In the genomic region with DNA sequence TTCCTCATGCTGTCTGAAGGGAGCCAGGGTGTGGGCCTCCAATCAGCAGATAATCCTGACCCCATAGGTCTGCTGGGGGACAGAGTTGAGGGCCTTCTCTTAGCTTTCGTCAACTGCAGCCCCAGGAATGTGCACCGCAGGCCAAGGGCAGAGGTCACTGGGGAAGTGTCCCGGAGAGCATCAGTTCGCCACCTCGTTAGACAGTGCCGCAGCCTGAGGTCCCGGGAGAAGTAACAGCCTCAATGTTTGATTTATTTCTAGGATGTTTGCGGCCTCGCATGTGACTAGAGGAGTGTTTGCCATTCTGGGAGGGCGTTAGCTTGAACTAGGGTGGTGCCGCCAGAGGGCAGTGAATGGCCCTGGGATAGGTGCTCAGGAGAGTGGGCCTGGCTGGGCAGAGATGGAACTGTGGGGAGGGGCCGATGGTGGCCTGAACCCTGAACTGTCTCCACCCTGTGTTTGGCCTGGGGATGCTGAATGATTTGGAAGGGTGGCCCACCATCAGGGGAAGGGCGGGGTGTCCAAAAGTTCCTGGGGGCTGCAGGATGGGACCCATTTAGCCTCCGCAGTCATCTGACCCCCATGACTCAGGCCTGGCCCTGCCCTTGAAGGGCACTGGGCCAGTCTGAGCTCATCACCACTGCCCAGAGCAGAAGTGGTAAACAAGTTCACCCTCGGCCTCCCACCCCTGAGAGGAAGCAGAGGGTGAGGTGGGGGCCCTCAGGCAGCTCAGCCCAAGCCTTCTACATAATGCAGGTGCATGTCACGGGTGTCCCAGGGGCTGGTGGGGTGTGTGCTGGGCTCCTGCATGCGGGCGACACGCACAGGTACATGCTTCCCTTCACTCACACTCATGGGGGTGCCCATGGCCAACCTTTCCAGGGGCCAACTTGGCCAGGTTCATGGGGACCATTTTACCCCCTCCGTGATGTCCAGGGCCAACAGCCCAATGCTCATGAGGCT, we compare ENCODE assay signal across 2 cellular contexts.
TF ChIP-seq lines count a peak whose summit lies in the region.

No MANE protein-coding gene starts in this region.

TF ChIP-seq in Ishikawa, 13 proteins besides CTCF, POLR2A, EP300 and RAD21:
- TF ChIP-seq CREB1 (IDR thresholded peaks at IDR 0.05; ENCODE audit: low read depth) (no peak), YY1 (IDR thresholded peaks at IDR 0.05; ENCODE audit: low read depth) (no peak), TAF1 (IDR thresholded peaks at IDR 0.05; ENCODE audit: low read depth) (no peak), TEAD4 (IDR thresholded peaks at IDR 0.05) (no peak), EGR1 (IDR thresholded peaks at IDR 0.05) (no peak), ZBTB7A (IDR thresholded peaks at IDR 0.05; ENCODE audit: low read depth) (no peak), FOXM1 (IDR thresholded peaks at IDR 0.05; ENCODE audit: borderline replicate concordance, low read depth) (no peak), CEBPB (IDR thresholded peaks at IDR 0.05) (no peak), NFIC (IDR thresholded peaks at IDR 0.05) (no peak), TCF12 (IDR thresholded peaks at IDR 0.05; ENCODE audit: low read depth) (no peak)
- TF ChIP-seq, protein P1, sequence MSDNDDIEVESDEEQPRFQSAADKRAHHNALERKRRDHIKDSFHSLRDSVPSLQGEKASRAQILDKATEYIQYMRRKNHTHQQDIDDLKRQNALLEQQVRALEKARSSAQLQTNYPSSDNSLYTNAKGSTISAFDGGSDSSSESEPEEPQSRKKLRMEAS (IDR thresholded peaks at IDR 0.05), result no peak
- TF ChIP-seq, protein P2, sequence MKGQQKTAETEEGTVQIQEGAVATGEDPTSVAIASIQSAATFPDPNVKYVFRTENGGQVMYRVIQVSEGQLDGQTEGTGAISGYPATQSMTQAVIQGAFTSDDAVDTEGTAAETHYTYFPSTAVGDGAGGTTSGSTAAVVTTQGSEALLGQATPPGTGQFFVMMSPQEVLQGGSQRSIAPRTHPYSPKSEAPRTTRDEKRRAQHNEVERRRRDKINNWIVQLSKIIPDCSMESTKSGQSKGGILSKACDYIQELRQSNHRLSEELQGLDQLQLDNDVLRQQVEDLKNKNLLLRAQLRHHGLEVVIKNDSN (IDR thresholded peaks at IDR 0.05), result no peak
- TF ChIP-seq, protein P3, sequence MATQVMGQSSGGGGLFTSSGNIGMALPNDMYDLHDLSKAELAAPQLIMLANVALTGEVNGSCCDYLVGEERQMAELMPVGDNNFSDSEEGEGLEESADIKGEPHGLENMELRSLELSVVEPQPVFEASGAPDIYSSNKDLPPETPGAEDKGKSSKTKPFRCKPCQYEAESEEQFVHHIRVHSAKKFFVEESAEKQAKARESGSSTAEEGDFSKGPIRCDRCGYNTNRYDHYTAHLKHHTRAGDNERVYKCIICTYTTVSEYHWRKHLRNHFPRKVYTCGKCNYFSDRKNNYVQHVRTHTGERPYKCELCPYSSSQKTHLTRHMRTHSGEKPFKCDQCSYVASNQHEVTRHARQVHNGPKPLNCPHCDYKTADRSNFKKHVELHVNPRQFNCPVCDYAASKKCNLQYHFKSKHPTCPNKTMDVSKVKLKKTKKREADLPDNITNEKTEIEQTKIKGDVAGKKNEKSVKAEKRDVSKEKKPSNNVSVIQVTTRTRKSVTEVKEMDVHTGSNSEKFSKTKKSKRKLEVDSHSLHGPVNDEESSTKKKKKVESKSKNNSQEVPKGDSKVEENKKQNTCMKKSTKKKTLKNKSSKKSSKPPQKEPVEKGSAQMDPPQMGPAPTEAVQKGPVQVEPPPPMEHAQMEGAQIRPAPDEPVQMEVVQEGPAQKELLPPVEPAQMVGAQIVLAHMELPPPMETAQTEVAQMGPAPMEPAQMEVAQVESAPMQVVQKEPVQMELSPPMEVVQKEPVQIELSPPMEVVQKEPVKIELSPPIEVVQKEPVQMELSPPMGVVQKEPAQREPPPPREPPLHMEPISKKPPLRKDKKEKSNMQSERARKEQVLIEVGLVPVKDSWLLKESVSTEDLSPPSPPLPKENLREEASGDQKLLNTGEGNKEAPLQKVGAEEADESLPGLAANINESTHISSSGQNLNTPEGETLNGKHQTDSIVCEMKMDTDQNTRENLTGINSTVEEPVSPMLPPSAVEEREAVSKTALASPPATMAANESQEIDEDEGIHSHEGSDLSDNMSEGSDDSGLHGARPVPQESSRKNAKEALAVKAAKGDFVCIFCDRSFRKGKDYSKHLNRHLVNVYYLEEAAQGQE (IDR thresholded peaks at IDR 0.05; ENCODE audit: low read depth), result no peak

TF ChIP-seq in H1, 55 proteins besides CTCF, POLR2A, EP300 and RAD21:
- no peak for TF ChIP-seq SUZ12 (IDR thresholded peaks at IDR 0.05; ENCODE audit: low read length)
- no peak for TF ChIP-seq BACH1 (IDR thresholded peaks at IDR 0.05; ENCODE audit: low read length)
- no peak for TF ChIP-seq PHF8 (conservative IDR thresholded peaks at IDR 0.05; ENCODE audit: low read depth, low read length)
- no peak for TF ChIP-seq CHD2 (IDR thresholded peaks at IDR 0.05; ENCODE audit: low read length)
- no peak for TF ChIP-seq GABPA (IDR thresholded peaks at IDR 0.05; ENCODE audit: borderline replicate concordance, insufficient read depth, low read length)
- no peak for TF ChIP-seq NRF1 (IDR thresholded peaks at IDR 0.05; ENCODE audit: low read depth, low read length)
- TF ChIP-seq HDAC2 (IDR thresholded peaks at IDR 0.05; ENCODE audit: borderline replicate concordance in 1 of 2, low read depth in 2 of 2, low read length in 2 of 2), result no peak
- TF ChIP-seq POLR2AphosphoS5 (IDR thresholded peaks at IDR 0.05; ENCODE audit: low read depth, low read length), result no peak
- no peak for TF ChIP-seq SIX5 (IDR thresholded peaks at IDR 0.05; ENCODE audit: low read depth, low read length)
- no peak for TF ChIP-seq KDM4A (IDR thresholded peaks at IDR 0.05; ENCODE audit: low read depth, low read length, severe bottlenecking)
- no peak for TF ChIP-seq SRF (IDR thresholded peaks at IDR 0.05; ENCODE audit: low read depth, low read length)
- no peak for TF ChIP-seq ASH2L (IDR thresholded peaks at IDR 0.05; ENCODE audit: low read length)
TF ChIP-seq in H1: peak in this region for 0.
